ENCODE assay signal across 32 cellular contexts in genomic region chr19:55358493-55358892, GRCh38. TPM values are rescaled to one million over a fixed set of nuclear protein-coding genes. Genes with fewer than 3 reads are reported as not detected.
"Had no signal": no experiment of that assay in that cellular context is flagged by ENCODE, and none has a peak within 500 bp of the region (broad histone marks: within the 10 kb centered on the region; RNA-seq: fewer than 3 reads in every experiment).

No MANE protein-coding gene starts in this region.

- H3K36me3 ChIP-seq: esophagus squamous epithelium, gastrocnemius medialis, heart right ventricle, left lung, lower lobe of right lung had no signal

- H3K4me3 ChIP-seq: coronary artery, esophagus squamous epithelium, gastrocnemius medialis, heart right ventricle, left lung, lower lobe of right lung, mucosa of descending colon had no signal

- H3K9me3 ChIP-seq: esophagus squamous epithelium, gastrocnemius medialis, heart right ventricle, left lung, lower lobe of right lung, mucosa of descending colon had no signal

- H3K27ac ChIP-seq: coronary artery, epithelial cell of prostate, esophagus squamous epithelium, gastrocnemius medialis, heart right ventricle, left lung, lower lobe of right lung had no signal

- FAIRE-seq: colon, endometrium, islet of Langerhans, keratinocyte had no signal

- DNase-seq: effector CD8-positive, alpha-beta T cell; effector memory CD8-positive, alpha-beta T cell; endodermal cell; erythroblast; esophagus squamous epithelium; foreskin fibroblast; foreskin melanocyte; gastrocnemius medialis; glutamatergic neuron; head of caudate nucleus; heart right ventricle; hippocampal formation; left cardiac atrium; left ventricle myocardium superior; lower lobe of right lung; mesenchymal stem cell had no signal

RNA-seq across cellular contexts. Expression of gene COX6B2, which starts 4.0 kb away (rescaled TPM):
- total RNA-seq: dermis blood vessel endothelial cell, gastrocnemius medialis, glomerular endothelial cell, heart right ventricle, left cardiac atrium, left ventricle myocardium superior, lower lobe of right lung, lung microvascular endothelial cell, mesenteric fat pad had no signal
- polyA plus RNA-seq: heart right ventricle had no signal

RNA-seq across cellular contexts. Expression of gene GARIN5B, which starts 4.6 kb away (rescaled TPM):
- total RNA-seq: dermis blood vessel endothelial cell, esophagus mucosa, esophagus squamous epithelium, gastrocnemius medialis, glomerular endothelial cell, heart right ventricle, kidney epithelial cell, left cardiac atrium, left lung, left ventricle myocardium superior, lower leg skin, lower lobe of right lung, lung microvascular endothelial cell, mesenteric fat pad, mucosa of descending colon, myocyte had no signal
- polyA plus RNA-seq: heart right ventricle, keratinocyte had no signal

RNA-seq across cellular contexts. Expression of gene IL11, which starts 11.8 kb away (rescaled TPM):
- total RNA-seq: esophagus squamous epithelium, heart right ventricle, left cardiac atrium, left ventricle myocardium superior, lower lobe of right lung, lung microvascular endothelial cell, mesenteric fat pad had no signal

RNA-seq across cellular contexts. Expression of gene TMEM190, which starts 18.1 kb away (rescaled TPM):
- total RNA-seq: dermis blood vessel endothelial cell, esophagus mucosa, esophagus squamous epithelium, gastrocnemius medialis, glomerular endothelial cell, heart right ventricle, kidney epithelial cell, left cardiac atrium, left ventricle myocardium superior, lower leg skin, lung microvascular endothelial cell, mesenteric fat pad, mucosa of descending colon, myocyte had no signal
- polyA plus RNA-seq: heart right ventricle, keratinocyte had no signal
